24 cellular contexts compared by ENCODE assay signal in the genomic region with DNA sequence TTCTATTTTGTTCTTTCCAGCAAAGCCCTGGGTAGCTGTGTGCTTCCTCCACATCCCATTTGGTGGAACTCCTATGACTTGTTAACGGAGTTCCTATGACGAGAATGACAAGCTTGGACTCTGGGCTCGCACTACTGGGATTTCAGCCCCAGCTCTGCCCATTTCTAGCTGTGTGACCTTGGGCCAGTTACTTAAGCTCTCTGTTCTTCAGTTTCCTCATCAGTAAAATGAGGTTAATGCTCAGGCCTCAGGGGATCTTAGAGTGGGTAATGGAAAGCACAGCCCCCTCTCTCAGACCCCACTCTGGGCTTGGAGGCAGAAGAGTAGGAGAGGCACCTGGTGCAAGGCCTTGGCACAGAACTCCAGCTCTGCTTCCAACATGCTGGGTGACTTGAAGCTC.
DNase-seq lines count a peak whose midpoint lies in the region; ATAC-seq, FAIRE-seq and TF ChIP-seq lines count a peak whose summit lies in the region.
"Had no signal": no experiment of that assay in that cellular context is flagged by ENCODE, and none has a peak within 500 bp of the region (broad histone marks: within the 10 kb centered on the region; RNA-seq: fewer than 3 reads in every experiment).

No MANE protein-coding gene starts in this region.

- in situ Hi-C loops in IMR-90 (cut with MboI; ENCODE audit: low sequenced_read_pairs), result loop anchor here (25.0 kb wide), 1 partner anchor 113 kb away; the partner anchor contains the start of gene SMAD6

- H3K9me1 ChIP-seq in IMR-90 (ENCODE audit: insufficient read depth, low read length), result no peaks in the 10 kb centered on the region

- H3K4me2 ChIP-seq in IMR-90 (ENCODE audit: low read depth, low read length), result no peak overlapping the region
- H3K4me2 ChIP-seq in H1 (ENCODE audit: insufficient read depth in 1 of 2, low read depth in 2 of 2, low read length in 2 of 2), result no peak overlapping the region
- H3K4me2 ChIP-seq: BLaER1 treated with 17β-estradiol and CSF1 and Interleukin-3, amounts not matched to agents 10 nM and 100 nM; GM23338 had no signal

- H3K4me1 ChIP-seq in IMR-90 (ENCODE audit: control insufficient read depth, insufficient read depth, low read length) (peaks cover 3% of the 10 kb centered on the region), H1 (replicated peaks in 1 of 4; ENCODE audit: control insufficient read depth in 3 of 4, insufficient read depth in 4 of 4, low read length in 3 of 4) (peaks cover 0 to 18% (median 7%) of the 10 kb centered on the region in 4 experiments; a peak in 6 of 7 replicates)
- H3K4me1 ChIP-seq: BE2C had no signal

- BruUV-seq in IMR-90 (replicated peaks; lab: Mats Ljungman, UMichigan) (no TSS peak), Calu3 (replicated peaks; lab: Mats Ljungman, UMichigan) (no TSS peak)

- 100% methylated on average over 2 of the region's 3 CpGs; no CpG with 5 or more reads in 1 of the 2 experiments for WGBS in IMR-90 (ENCODE audit: extremely low coverage in 2 of 2, insufficient read length in 1 of 2), 2 experiments
- WGBS in H1 (ENCODE audit: extremely low coverage in 1 of 2, insufficient coverage in 1 of 2, insufficient read length in 1 of 2, insufficient replicate concordance in 2 of 2, low coverage in 1 of 2, low lambda C conversion rate in 2 of 2, missing lambda C conversion rate in 1 of 2), 2 experiments, result 90% methylated on average over 3 of the region's 3 CpGs; no CpG with 5 or more reads in 1 of the 2 experiments

- no peak overlapping the region for H4K8ac ChIP-seq in IMR-90 (ENCODE audit: low read depth in 2 of 2, low read length in 2 of 2)
- no peak overlapping the region for H4K8ac ChIP-seq in H1 (ENCODE audit: extremely low read depth, insufficient read depth, low read length)

- no peak overlapping the region for H2BK5ac ChIP-seq in IMR-90 (ENCODE audit: low read depth, low read length, poor library complexity, severe bottlenecking)
- H2BK5ac ChIP-seq in H1 (ENCODE audit: low read depth, low read length), result 0 out of 2 replicates have a peak overlapping the region, but pooled peaks have one; percentile 31

- TF ChIP-seq EP300 in H1 (IDR thresholded peaks at IDR 0.05; ENCODE audit: borderline replicate concordance in 1 of 2, low read depth in 2 of 2, low read length in 2 of 2), result no peak

- POLR2A ChIA-PET in IMR-90 (lab: Charles Lee; ENCODE audit: unreplicated experiment), result interaction anchor here (0.7 kb wide), 1 partner anchor 17 kb away, joined by 6 read pairs; no protein-coding TSS in a partner anchor
- POLR2A ChIA-PET in H1 (lab: Charles Lee; ENCODE audit: partially characterized antibody), result interaction anchor here (1.6 kb wide), 1 partner anchor 10 kb away, joined by 6 read pairs; no protein-coding TSS in a partner anchor

- H4K20me1 ChIP-seq in IMR-90 (ENCODE audit: insufficient read depth, low read length) (no peaks in the 10 kb centered on the region), H1 (replicated peaks in 1 of 2; ENCODE audit: control insufficient read depth in 1 of 2, insufficient read depth in 2 of 2, low read length in 2 of 2) (no peaks in the 10 kb centered on the region)
- H4K20me1 ChIP-seq: BLaER1 treated with 17β-estradiol and CSF1 and Interleukin-3, amounts not matched to agents 10 nM and 100 nM had no signal

- intact Hi-C loops in cardiac septum (cut with DNase I) (no loop called here), left cardiac atrium (cut with DNase I) (no loop called here), IMR-90 (cut with micrococcal nuclease) (no loop called here), sciatic nerve (cut with DNase I) (no loop called here), Calu3 (cut with micrococcal nuclease; ENCODE audit: unreplicated experiment) (no loop called here)

- H3K79me2 ChIP-seq in H1 (ENCODE audit: control insufficient read depth in 1 of 2, insufficient read depth in 2 of 2, low read length in 2 of 2), result no peaks in the 10 kb centered on the region

- H3K56ac ChIP-seq in IMR-90 (ENCODE audit: extremely low read depth, insufficient read depth, low read length) (no peak overlapping the region), H1 (replicated peaks; ENCODE audit: insufficient read length, low read depth, low read length) (no peak overlapping the region)

- H2BK15ac ChIP-seq in IMR-90 (ENCODE audit: low read depth, low read length) (no peak overlapping the region), H1 (ENCODE audit: low read length) (peak overlapping the region; percentile 35; the same call in 1 of the 2 replicates)

- H2AFZ ChIP-seq in IMR-90 (replicated peaks; ENCODE audit: low read length, poor library complexity) (peak overlapping the region; percentile 43), H1 (ENCODE audit: low read length) (no peak overlapping the region)
- H2AFZ ChIP-seq: GM23338 had no signal

- no peak for FAIRE-seq in H1 (lab: Jason Lieb, UNC)
- FAIRE-seq: A204.1, GM12892, GM19239, H54 had no signal

- no peak for ATAC-seq in left cardiac atrium
- ATAC-seq in IMR-90 (ENCODE audit: low read depth), result no peak
- ATAC-seq in sciatic nerve, result no peak
- ATAC-seq: GM23338 had no signal

- dilution Hi-C loops in IMR-90 (cut with HindIII; ENCODE audit: low sequenced_read_pairs, unreplicated experiment), result no loop called here

- H3K27ac Mint-ChIP-seq in Calu3 (ENCODE audit: unreplicated experiment), result no peak overlapping the region
- H3K27ac Mint-ChIP-seq: CD4-positive, alpha-beta T cell; GM23338 had no signal

- H3K27me3 ChIP-seq in IMR-90 (ENCODE audit: control insufficient read depth, insufficient read depth, low read length) (no peaks in the 10 kb centered on the region), H1 (replicated peaks in 1 of 4; ENCODE audit: control insufficient read depth in 3 of 4, extremely low read depth in 1 of 4, insufficient read depth in 3 of 4, low read length in 3 of 4) (no peaks in the 10 kb centered on the region)
- H3K27me3 ChIP-seq: BE2C; BLaER1 treated with 17β-estradiol and CSF1 and Interleukin-3, amounts not matched to agents 10 nM and 100 nM had no signal

- H3K9ac ChIP-seq in IMR-90 (ENCODE audit: low read depth, low read length), result no peak overlapping the region
- H3K9ac ChIP-seq in H1 (replicated peaks in 1 of 4; ENCODE audit: extremely low read depth in 1 of 4, low read depth in 3 of 4, low read length in 3 of 4), result no peak overlapping the region
- H3K9ac ChIP-seq: BLaER1 treated with 17β-estradiol and CSF1 and Interleukin-3, amounts not matched to agents 10 nM and 100 nM had no signal

- TF ChIP-seq RAD21 in IMR-90 (IDR thresholded peaks at IDR 0.05; ENCODE audit: low read length) (no peak), H1 (IDR thresholded peaks at IDR 0.05 in 1 of 2, conservative IDR thresholded peaks at IDR 0.05 in 1 of 2; ENCODE audit: low read depth in 2 of 2, low read length in 2 of 2) (no peak)

- peak overlapping the region; percentile 46; the same call in 1 of the 2 replicates for H2BK12ac ChIP-seq in H1 (ENCODE audit: low read depth, low read length)

- no peak overlapping the region for H3K18ac ChIP-seq in IMR-90 (ENCODE audit: low read depth, low read length)
- H3K18ac ChIP-seq in H1 (ENCODE audit: extremely low read depth, low read length), result no peak overlapping the region

- CTCF ChIA-PET in IMR-90 (lab: Yijun Ruan, JAX) (no interaction called here), H1 (lab: Charles Lee; ENCODE audit: partially characterized antibody) (interaction anchor here (0.6 to 5.1 kb wide), 10 partner anchors 10 to 128 kb away, joined by 3 to 42 read pairs (median 3); no protein-coding TSS in a partner anchor), Calu3 (lab: Charles Lee) (interaction anchor here (0.6 kb wide), 2 partner anchors 20 to 94 kb away, joined by 3 to 8 read pairs; no protein-coding TSS in a partner anchor)

- peak; percentile 50 for DNase-seq in cardiac septum (ENCODE audit: low spot score)
- DNase-seq in left cardiac atrium, result no peak
- DNase-seq in IMR-90, result no peak
- no peak for DNase-seq in H1 (ENCODE audit: low read depth in 1 of 2, low spot score in 2 of 2)
- peak; percentile 9 for DNase-seq in sciatic nerve (ENCODE audit: low spot score)
- DNase-seq in activated CD4-positive, alpha-beta T cell treated with anti-CD3 and anti-CD28 coated beads, Interleukin-2, amount 50 U/mL, for 4 hours, result no peak
- DNase-seq in NCI-H1048 (lab: John Stamatoyannopoulos, UW), result no peak
- no peak for DNase-seq in Calu3
- DNase-seq: ACHN; AML-193; BE2C; CD4-positive, alpha-beta T cell; CD8-positive, alpha-beta memory T cell; DMS53; DMS79 treated with DMSO at 0.1 percent for 48 hours had no signal

- no peaks in the 10 kb centered on the region for H3K79me1 ChIP-seq in IMR-90 (ENCODE audit: low read depth in 1 of 2, low read length in 2 of 2)
- no peaks in the 10 kb centered on the region for H3K79me1 ChIP-seq in H1 (ENCODE audit: low read depth, low read length)

- no peak overlapping the region for H2AK9ac ChIP-seq in IMR-90 (replicated peaks; ENCODE audit: low read depth, low read length, poor library complexity)

- H2BK20ac ChIP-seq in IMR-90 (ENCODE audit: low read depth, low read length) (no peak overlapping the region), H1 (ENCODE audit: low read length) (peak overlapping the region; percentile 52; the same call in 1 of the 2 replicates)

- H2BK120ac ChIP-seq in IMR-90 (ENCODE audit: low read depth, low read length) (no peak overlapping the region), H1 (replicated peaks; ENCODE audit: low read depth, low read length) (no peak overlapping the region)

- no peak for TF ChIP-seq CTCF in IMR-90 (conservative IDR thresholded peaks at IDR 0.05; ENCODE audit: low read depth, low read length)
- TF ChIP-seq CTCF in H1 (IDR thresholded peaks at IDR 0.05; ENCODE audit: control extremely low read depth in 1 of 3, insufficient read depth in 1 of 3, low read depth in 1 of 3, low read length in 3 of 3), result no peak
- TF ChIP-seq CTCF in Calu3 (IDR thresholded peaks at IDR 0.05; ENCODE audit: unreplicated experiment), result no peak

- no peak overlapping the region for H3K4ac ChIP-seq in IMR-90 (ENCODE audit: low read depth, low read length)
- H3K4ac ChIP-seq in H1 (replicated peaks; ENCODE audit: insufficient read length, low read depth, low read length), result no peak overlapping the region

- H3K23ac ChIP-seq in IMR-90 (ENCODE audit: low read depth, low read length), result no peak overlapping the region
- no peak overlapping the region for H3K23ac ChIP-seq in H1 (ENCODE audit: insufficient read length)

- H3K4me3 ChIP-seq in IMR-90 (ENCODE audit: insufficient read depth, low read depth, low read length) (no peak overlapping the region), H1 (ENCODE audit: extremely low read depth in 1 of 4, insufficient read depth in 2 of 4, low read depth in 3 of 4, low read length in 4 of 4) (no peak overlapping the region)
- H3K4me3 ChIP-seq: BLaER1 treated with 17β-estradiol and CSF1 and Interleukin-3, amounts not matched to agents 10 nM and 100 nM; GM23338; HAP-1 had no signal

- H3K4me3 Mint-ChIP-seq in Calu3 (ENCODE audit: low read depth, unreplicated experiment), result no peak overlapping the region
- H3K4me3 Mint-ChIP-seq: CD14-positive monocyte; CD4-positive, alpha-beta T cell; CD8-positive, alpha-beta memory T cell; GM23338 had no signal

- H3K14ac ChIP-seq in IMR-90 (replicated peaks; ENCODE audit: low read depth, low read length) (no peak overlapping the region), H1 (ENCODE audit: insufficient read length) (no peak overlapping the region)

- H4K91ac ChIP-seq in IMR-90 (ENCODE audit: insufficient read depth, low read depth, low read length), result no peak overlapping the region
- no peak overlapping the region for H4K91ac ChIP-seq in H1 (replicated peaks; ENCODE audit: insufficient read length, low read length)

- no peaks in the 10 kb centered on the region for H3K9me3 Mint-ChIP-seq in Calu3 (ENCODE audit: low read depth, unreplicated experiment)
- H3K9me3 Mint-ChIP-seq: CD4-positive, alpha-beta T cell; CD8-positive, alpha-beta memory T cell; GM23338 had no signal

- H3K27ac ChIP-seq in IMR-90 (ENCODE audit: insufficient read depth, low read length) (no peak overlapping the region), H1 (ENCODE audit: low read depth, low read length) (no peak overlapping the region)
- H3K27ac ChIP-seq: 22Rv1; BLaER1 treated with 17β-estradiol and CSF1 and Interleukin-3, amounts not matched to agents 10 nM and 100 nM had no signal

- H3K9me3 ChIP-seq in IMR-90 (ENCODE audit: control insufficient read depth, insufficient read depth, low read length) (no peaks in the 10 kb centered on the region), H1 (ENCODE audit: insufficient read depth in 2 of 2, low read depth in 1 of 2, low read length in 1 of 2) (no peaks in the 10 kb centered on the region)
- H3K9me3 ChIP-seq: BE2C; BLaER1 treated with 17β-estradiol and CSF1 and Interleukin-3, amounts not matched to agents 10 nM and 100 nM; HAP-1 had no signal

- H3K36me3 Mint-ChIP-seq in Calu3 (ENCODE audit: insufficient read depth, unreplicated experiment), result no peaks in the 10 kb centered on the region
- H3K36me3 Mint-ChIP-seq: CD14-positive monocyte; CD8-positive, alpha-beta memory T cell had no signal

- H3K4me1 Mint-ChIP-seq in Calu3 (ENCODE audit: low read depth, unreplicated experiment), result peaks cover 13% of the 10 kb centered on the region
- H3K4me1 Mint-ChIP-seq: CD8-positive, alpha-beta memory T cell had no signal

- no peak overlapping the region for H4K5ac ChIP-seq in IMR-90 (ENCODE audit: low read depth, low read length)
- no peak overlapping the region for H4K5ac ChIP-seq in H1 (ENCODE audit: insufficient read length, low read depth, low read length)

- TF ChIP-seq POLR2A in IMR-90 (IDR thresholded peaks at IDR 0.05; ENCODE audit: low read depth, low read length) (no peak), H1 (IDR thresholded peaks at IDR 0.05; ENCODE audit: control extremely low read depth in 1 of 2, low read depth in 2 of 2, low read length in 2 of 2) (no peak)

- no peaks in the 10 kb centered on the region for H3K23me2 ChIP-seq in H1 (ENCODE audit: low read depth, low read length)

- no peaks in the 10 kb centered on the region for H3K27me3 Mint-ChIP-seq in Calu3 (ENCODE audit: unreplicated experiment)
- H3K27me3 Mint-ChIP-seq: CD4-positive, alpha-beta T cell had no signal

- H3K36me3 ChIP-seq in IMR-90 (ENCODE audit: control insufficient read depth, insufficient read depth, low read length), result no peaks in the 10 kb centered on the region
- H3K36me3 ChIP-seq in H1 (ENCODE audit: control insufficient read depth in 2 of 4, insufficient read depth in 4 of 4, low read length in 3 of 4), result no peaks in the 10 kb centered on the region; a peak in 1 of 8 replicates
- H3K36me3 ChIP-seq: BE2C; BLaER1 treated with 17β-estradiol and CSF1 and Interleukin-3, amounts not matched to agents 10 nM and 100 nM; HAP-1 had no signal

- no peak overlapping the region for H2AK5ac ChIP-seq in IMR-90 (ENCODE audit: low read depth, low read length)
- H2AK5ac ChIP-seq in H1 (ENCODE audit: low read depth, low read length), result no peak overlapping the region

Comparison
In these comparisons a context has a peak if more than half of its experiments do, and no peak if none do; other contexts are left out.
1. DNase-seq: peak in cardiac septum (single experiment) and sciatic nerve (single experiment); none in left cardiac atrium (single experiment), IMR-90 (single experiment), H1 (0 of 2), activated CD4-positive, alpha-beta T cell treated with anti-CD3 and anti-CD28 coated beads, Interleukin-2, amount 50 U/mL, for 4 hours (0 of 2), NCI-H1048 (single experiment) and Calu3 (single experiment).